Comparison of ENCODE assay signal across 8 cellular contexts in genomic region chr7:44607141-44608068, GRCh38. TPM values are rescaled to one million over a fixed set of nuclear protein-coding genes. Genes with fewer than 3 reads are reported as not detected.
A peak's percentile ranks its signal among the peaks of the same experiment; 100 is the strongest.
DNase-seq lines count a peak whose midpoint lies in the region; ATAC-seq and TF ChIP-seq lines count a peak whose summit lies in the region.

No MANE protein-coding gene starts in this region.

- H3K27me3 ChIP-seq in adrenal gland = no peaks in the 10 kb centered on the region

- H3K4me3 Mint-ChIP-seq in activated naive CD4-positive, alpha-beta T cell treated with anti-CD3 and anti-CD28 coated beads for 36 hours = peak overlapping the region; percentile 96
- H3K4me3 Mint-ChIP-seq in type B pancreatic cell = peak overlapping the region; percentile 96

- no peak for ATAC-seq in GM21619 (IDR thresholded peaks at IDR 0.05; ENCODE audit: unreplicated experiment)

- H3K36me3 ChIP-seq in adrenal gland (replicated peaks in 1 of 2) = no peaks in the 10 kb centered on the region

- H3K4me3 ChIP-seq in adrenal gland (peak overlapping the region in 3 of 4 donors; percentile 58 to 88 (median 83)), lower leg skin (ENCODE audit: low read depth, poor library complexity, severe bottlenecking) (peak overlapping the region; percentile 64)

- H3K9me3 Mint-ChIP-seq in activated naive CD4-positive, alpha-beta T cell treated with anti-CD3 and anti-CD28 coated beads for 36 hours = no peaks in the 10 kb centered on the region
- H3K9me3 Mint-ChIP-seq in type B pancreatic cell = no peaks in the 10 kb centered on the region

- H3K9me3 ChIP-seq in adrenal gland (replicated peaks in 1 of 3) = no peaks in the 10 kb centered on the region

- no peaks in the 10 kb centered on the region for H3K27me3 Mint-ChIP-seq in activated naive CD4-positive, alpha-beta T cell treated with anti-CD3 and anti-CD28 coated beads for 36 hours (ENCODE audit: low read depth)
- H3K27me3 Mint-ChIP-seq in type B pancreatic cell = peaks cover 3% of the 10 kb centered on the region

- peaks cover 7 to 18% of the 10 kb centered on the region in 2 donors for H3K4me1 ChIP-seq in adrenal gland (replicated peaks in 1 of 2)

- TF ChIP-seq POLR2A in adrenal gland (IDR thresholded peaks at IDR 0.05) (no peak), lower leg skin (IDR thresholded peaks at IDR 0.05) (no peak)

- intact Hi-C loops in activated naive CD4-positive, alpha-beta T cell treated with anti-CD3 and anti-CD28 coated beads for 36 hours (cut with micrococcal nuclease) = no loop called here
- intact Hi-C loops in adrenal gland (cut with DNase I) (no loop called here), lower leg skin (cut with DNase I; ENCODE audit: low total_unique reads) (loop anchor here (1.0 kb wide), 1 partner anchor 24 kb away; no protein-coding TSS in a partner anchor)

- peak overlapping the region; percentile 89 to 99 (median 98) for H3K27ac ChIP-seq in adrenal gland

- TF ChIP-seq CTCF in adrenal gland (IDR thresholded peaks at IDR 0.05) = no peak
- no peak for TF ChIP-seq CTCF in lower leg skin (IDR thresholded peaks at IDR 0.05)
- no peak for TF ChIP-seq CTCF in type B pancreatic cell (conservative IDR thresholded peaks at IDR 0.05)

- peaks cover 37% of the 10 kb centered on the region for H3K4me1 Mint-ChIP-seq in activated naive CD4-positive, alpha-beta T cell treated with anti-CD3 and anti-CD28 coated beads for 36 hours (ENCODE audit: low read depth)
- H3K4me1 Mint-ChIP-seq in type B pancreatic cell (ENCODE audit: unreplicated experiment) = peaks cover 17% of the 10 kb centered on the region

- DNase-seq in activated naive CD4-positive, alpha-beta T cell treated with anti-CD3 and anti-CD28 coated beads for 36 hours = no peak
- no peak for DNase-seq in activated naive CD4-positive, alpha-beta T cell treated with Interleukin-2 at 50 U/mL for 16 hours
- DNase-seq in adrenal gland (no peak), lower leg skin (ENCODE audit: low spot score in 2 of 2) (no peak), type B pancreatic cell (ENCODE audit: extremely low spot score, unreplicated experiment) (no peak), ureter (ENCODE audit: low spot score) (no peak), AG20443 (ENCODE audit: low spot score) (no peak)

- CTCF ChIA-PET in activated naive CD4-positive, alpha-beta T cell treated with anti-CD3 and anti-CD28 coated beads for 36 hours (lab: Charles Lee) = interaction anchor here (0.7 to 2.4 kb wide), 4 partner anchors 9 to 33 kb away, joined by 3 to 17 read pairs (median 6); no protein-coding TSS in a partner anchor

- WGBS in adrenal gland, 4 donors = 49 to 61% (median 54%) methylated on average over 27 to 35 of the region's 35 CpGs
- 45 to 48% methylated on average over 35 of the region's 35 CpGs for WGBS in lower leg skin, 2 donors

- H3K36me3 Mint-ChIP-seq in activated naive CD4-positive, alpha-beta T cell treated with anti-CD3 and anti-CD28 coated beads for 36 hours (ENCODE audit: low read depth) = peaks cover 12% of the 10 kb centered on the region
- H3K36me3 Mint-ChIP-seq in type B pancreatic cell = peaks cover 4% of the 10 kb centered on the region

- H3K27ac Mint-ChIP-seq in activated naive CD4-positive, alpha-beta T cell treated with anti-CD3 and anti-CD28 coated beads for 36 hours = peak overlapping the region; percentile 92
- H3K27ac Mint-ChIP-seq in type B pancreatic cell = peak overlapping the region; percentile 100

RNA-seq across cellular contexts. Expression of gene OGDH, which starts 1.0 kb away (rescaled TPM):
- total RNA-seq in activated naive CD4-positive, alpha-beta T cell treated with anti-CD3 and anti-CD28 coated beads for 36 hours = 10 to 100 TPM; 73.9 to 78.4 TPM
- total RNA-seq in adrenal gland = 100 to 1,000 TPM; 128 to 284 (median 151) TPM
- 100 to 1,000 TPM in 1 of 3 donors, 10 to 100 TPM in 2; 46.0 to 148 (median 59.8) TPM for polyA plus RNA-seq in adrenal gland
- 100 to 1,000 TPM; 106 to 152 (median 126) TPM for total RNA-seq in lower leg skin
- total RNA-seq in type B pancreatic cell (ENCODE audit: low replicate concordance) = 92.8 and 122 TPM in 2 replicates
- 109 TPM for total RNA-seq in ureter

RNA-seq across cellular contexts. Expression of gene TMED4, which starts 25.4 kb away (rescaled TPM):
- total RNA-seq in activated naive CD4-positive, alpha-beta T cell treated with anti-CD3 and anti-CD28 coated beads for 36 hours = 10 to 100 TPM; 77.3 to 81.8 TPM
- 100 to 1,000 TPM in 6 of 8 donors, 10 to 100 TPM in 2; 87.5 to 189 (median 127) TPM for total RNA-seq in adrenal gland
- 10 to 100 TPM; 45.2 to 64.9 (median 46.7) TPM for polyA plus RNA-seq in adrenal gland
- 100 to 1,000 TPM; 133 to 166 (median 153) TPM for total RNA-seq in lower leg skin
- total RNA-seq in type B pancreatic cell (ENCODE audit: low replicate concordance) = 92.8 and 97.1 TPM in 2 replicates
- 105 TPM for total RNA-seq in ureter

RNA-seq across cellular contexts. Expression of gene DDX56, which starts 33.7 kb away (rescaled TPM):
- 10 to 100 TPM; 65.8 to 74.0 TPM for total RNA-seq in activated naive CD4-positive, alpha-beta T cell treated with anti-CD3 and anti-CD28 coated beads for 36 hours
- total RNA-seq in adrenal gland = 10 to 100 TPM; 35.9 to 90.0 (median 54.7) TPM
- 100 to 1,000 TPM in 2 of 3 donors, 10 to 100 TPM in 1; 71.4 to 543 (median 232) TPM for polyA plus RNA-seq in adrenal gland
- total RNA-seq in lower leg skin = 10 to 100 TPM; 58.9 to 71.7 (median 68.3) TPM
- total RNA-seq in type B pancreatic cell (ENCODE audit: low replicate concordance) = 86.5 and 100 TPM in 2 replicates
- total RNA-seq in ureter = 89.4 TPM
